ENCODE assay signal across 26 cellular contexts in genomic region chr15:61380270-61380669, GRCh38.
"Had no signal": no experiment of that assay in that cellular context is flagged by ENCODE, and none has a peak within 500 bp of the region (broad histone marks: within the 10 kb centered on the region; RNA-seq: fewer than 3 reads in every experiment).

No MANE protein-coding gene starts in this region.

- H3K4me1 ChIP-seq: ascending aorta, breast epithelium, gastrocnemius medialis, heart right ventricle had no signal

- DNase-seq: activated CD4-positive, alpha-beta memory T cell treated with anti-CD3 and anti-CD28 coated beads, Interleukin-2, amount 10 ng/mL, durations not matched to agents 7 days and 5 days; activated CD4-positive, alpha-beta T cell treated with anti-CD3 and anti-CD28 coated beads for 1 hour; activated CD4-positive, alpha-beta T cell treated with anti-CD3 and anti-CD28 coated beads for 4 hours; activated CD4-positive, alpha-beta T cell treated with anti-CD3 and anti-CD28 coated beads, Interleukin-2, amount 10 ng/mL, durations not matched to agents 7 days and 5 days; activated CD4-positive, alpha-beta T cell treated with anti-CD3 and anti-CD28 coated beads, Interleukin-2, amount 50 U/mL, for 4 hours; activated CD8-positive, alpha-beta memory T cell treated with anti-CD3 and anti-CD28 coated beads, Interleukin-2, amount 50 U/mL, for 48 hours; activated gamma-delta T cell; activated naive CD4-positive, alpha-beta T cell; activated naive CD4-positive, alpha-beta T cell treated with anti-CD3 and anti-CD28 coated beads, Interleukin-2, amount 10 ng/mL, durations not matched to agents 7 days and 5 days; activated naive CD8-positive, alpha-beta T cell treated with anti-CD3 and anti-CD28 coated beads, Interleukin-2, amount 10 ng/mL, durations not matched to agents 7 days and 5 days; activated T-cell treated with anti-CD3 and anti-CD28 coated beads for 4 hours; activated T-cell treated with anti-CD3 and anti-CD28 coated beads, Interleukin-2, amount 50 U/mL, for 24 hours; activated T-cell treated with anti-CD3 and anti-CD28 coated beads, Interleukin-2, amount 50 U/mL, for 72 hours; dorsolateral prefrontal cortex; effector memory CD4-positive, alpha-beta T cell; endodermal cell; foreskin fibroblast; gastrocnemius medialis; heart right ventricle; T-helper 2 cell had no signal

- ATAC-seq: activated naive CD4-positive, alpha-beta T cell treated with anti-CD3 and anti-CD28 coated beads, Interleukin-2, amount 50 U/mL, for 72 hours; activated T-cell treated with anti-CD3 and anti-CD28 coated beads, Interleukin-2, amount 50 U/mL, for 72 hours; esophagus mucosa; gastrocnemius medialis; heart right ventricle had no signal

- H3K27ac ChIP-seq: ascending aorta, breast epithelium, cardiac muscle cell, coronary artery, dorsolateral prefrontal cortex, gastrocnemius medialis, heart right ventricle had no signal

- H3K4me3 ChIP-seq: ascending aorta, breast epithelium, cardiac muscle cell, coronary artery, dorsolateral prefrontal cortex, gastrocnemius medialis, heart right ventricle had no signal

- H3K27me3 ChIP-seq: ascending aorta, breast epithelium, cardiac muscle cell, dorsolateral prefrontal cortex, gastrocnemius medialis had no signal

- H3K36me3 ChIP-seq: ascending aorta, breast epithelium, cardiac muscle cell, gastrocnemius medialis, heart right ventricle had no signal

- H3K9me3 ChIP-seq: ascending aorta, breast epithelium, gastrocnemius medialis, heart right ventricle had no signal
